ENCODE assay signal across 1 cellular context in the genomic region with DNA sequence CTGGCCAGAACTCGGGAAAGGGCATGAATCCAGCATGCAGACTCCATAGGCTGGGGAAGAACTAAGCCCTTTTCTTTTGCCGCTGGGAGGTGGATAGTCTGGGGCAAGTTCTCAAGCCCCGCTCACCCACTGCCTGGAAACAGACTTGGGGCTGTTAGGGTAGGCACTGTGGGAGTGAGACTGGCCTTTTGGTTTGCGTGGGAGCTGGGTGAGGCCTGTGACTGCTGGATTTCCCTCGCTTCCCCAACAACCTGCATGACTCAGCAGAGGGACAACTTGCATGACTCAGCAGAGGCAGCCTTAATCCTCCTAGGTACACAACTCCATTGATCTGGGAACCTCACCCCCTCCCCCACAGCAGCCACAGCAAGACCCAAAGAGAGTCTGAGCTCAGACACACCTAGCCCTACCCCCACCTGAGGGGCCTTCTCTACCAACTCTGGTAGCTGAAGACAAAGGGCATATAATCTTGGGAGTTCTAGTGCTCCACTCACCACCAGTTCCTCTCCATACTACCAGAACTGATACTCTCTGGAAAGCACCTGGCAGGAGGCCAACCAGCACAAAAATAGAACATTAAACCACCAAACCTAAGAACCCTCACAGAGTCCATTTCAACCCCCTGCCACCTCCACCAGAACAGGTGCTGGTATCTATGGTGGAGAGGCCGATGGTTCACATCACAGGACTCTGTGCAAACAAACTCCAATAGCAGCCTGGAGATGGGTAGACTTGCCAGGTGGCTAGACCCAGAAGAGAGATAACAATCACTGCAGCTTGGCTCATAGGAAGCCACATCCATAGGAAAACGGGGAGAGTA.
A peak's percentile ranks its signal among the peaks of the same experiment; 100 is the strongest.
TF ChIP-seq lines count a peak whose summit lies in the region.

No MANE protein-coding gene starts in this region.

TF ChIP-seq in HepG2, 621 proteins besides CTCF, POLR2A, EP300 and RAD21 (continued from another document):
- TF ChIP-seq SUZ12 (IDR thresholded peaks at IDR 0.05; ENCODE audit: low read depth, low read length) (no peak), RBAK (CRISPR knock-in tag; IDR thresholded peaks at IDR 0.05) (no peak), NFE2L2 (IDR thresholded peaks at IDR 0.05; ENCODE audit: low read length) (peak; percentile 87), PAWR (CRISPR knock-in tag; IDR thresholded peaks at IDR 0.05; ENCODE audit: borderline replicate concordance) (no peak), MAFK (conservative IDR thresholded peaks at IDR 0.05 in 1 of 2, IDR thresholded peaks at IDR 0.05 in 1 of 2; ENCODE audit: low read length in 2 of 2) (peak; percentile 72 to 86), UBTF (CRISPR knock-in tag; IDR thresholded peaks at IDR 0.05) (no peak), CBX1 (IDR thresholded peaks at IDR 0.05; ENCODE audit: low read depth) (no peak), HNRNPK (IDR thresholded peaks at IDR 0.05; ENCODE audit: low read depth, low read length, poor library complexity, severe bottlenecking) (no peak), RBM22 (optimal IDR thresholded peaks at IDR 0.05; ENCODE audit: low read length) (no peak), FOSL2 (CRISPR knock-in tag; IDR thresholded peaks at IDR 0.05) (peak; percentile 61), ZNF7 (CRISPR knock-in tag; IDR thresholded peaks at IDR 0.05) (no peak), U2AF2 (IDR thresholded peaks at IDR 0.05; ENCODE audit: low read depth, low read length) (no peak), JUNB (CRISPR knock-in tag; IDR thresholded peaks at IDR 0.05; ENCODE audit: borderline replicate concordance) (no peak), ZNF3 (CRISPR knock-in tag; IDR thresholded peaks at IDR 0.05) (no peak), ZNF619 (CRISPR knock-in tag; IDR thresholded peaks at IDR 0.05) (no peak), ZNF260 (CRISPR knock-in tag; IDR thresholded peaks at IDR 0.05; ENCODE audit: borderline replicate concordance, low read depth) (no peak), MAF1 (CRISPR knock-in tag; IDR thresholded peaks at IDR 0.05; ENCODE audit: borderline replicate concordance) (no peak), MAFG (CRISPR knock-in tag; IDR thresholded peaks at IDR 0.05) (peak; percentile 93), PITX1 (CRISPR knock-in tag; IDR thresholded peaks at IDR 0.05) (0 out of 2 replicates have a peak, but pooled peaks have one; percentile 42), ZNF17 (CRISPR knock-in tag; IDR thresholded peaks at IDR 0.05) (no peak), RFXANK (CRISPR knock-in tag; IDR thresholded peaks at IDR 0.05) (no peak), MAFF (IDR thresholded peaks at IDR 0.05; ENCODE audit: low read depth, low read length) (peak; percentile 72), CBX2 (IDR thresholded peaks at IDR 0.05; ENCODE audit: low read depth, low read length) (no peak), CBX2 (CRISPR knock-in tag; IDR thresholded peaks at IDR 0.05; ENCODE audit: low read depth) (no peak), ZFYVE20 (CRISPR knock-in tag; IDR thresholded peaks at IDR 0.05; ENCODE audit: borderline replicate concordance, low read depth) (no peak), NCOA5 (CRISPR knock-in tag; IDR thresholded peaks at IDR 0.05) (no peak), ZNF441 (CRISPR knock-in tag; IDR thresholded peaks at IDR 0.05; ENCODE audit: borderline replicate concordance) (no peak), ZNF331 (CRISPR knock-in tag; IDR thresholded peaks at IDR 0.05) (no peak), ONECUT2 (CRISPR knock-in tag; IDR thresholded peaks at IDR 0.05) (0 out of 2 replicates have a peak, but pooled peaks have one; percentile 37), SMARCE1 (IDR thresholded peaks at IDR 0.05; ENCODE audit: borderline replicate concordance) (no peak), SP140L (CRISPR knock-in tag; IDR thresholded peaks at IDR 0.05; ENCODE audit: borderline replicate concordance) (no peak), TAF1 (CRISPR knock-in tag; IDR thresholded peaks at IDR 0.05) (no peak), ZNF564 (CRISPR knock-in tag; IDR thresholded peaks at IDR 0.05) (no peak)
- TF ChIP-seq, protein P1, sequence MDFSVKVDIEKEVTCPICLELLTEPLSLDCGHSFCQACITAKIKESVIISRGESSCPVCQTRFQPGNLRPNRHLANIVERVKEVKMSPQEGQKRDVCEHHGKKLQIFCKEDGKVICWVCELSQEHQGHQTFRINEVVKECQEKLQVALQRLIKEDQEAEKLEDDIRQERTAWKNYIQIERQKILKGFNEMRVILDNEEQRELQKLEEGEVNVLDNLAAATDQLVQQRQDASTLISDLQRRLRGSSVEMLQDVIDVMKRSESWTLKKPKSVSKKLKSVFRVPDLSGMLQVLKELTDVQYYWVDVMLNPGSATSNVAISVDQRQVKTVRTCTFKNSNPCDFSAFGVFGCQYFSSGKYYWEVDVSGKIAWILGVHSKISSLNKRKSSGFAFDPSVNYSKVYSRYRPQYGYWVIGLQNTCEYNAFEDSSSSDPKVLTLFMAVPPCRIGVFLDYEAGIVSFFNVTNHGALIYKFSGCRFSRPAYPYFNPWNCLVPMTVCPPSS (IDR thresholded peaks at IDR 0.05), result no peak
- TF ChIP-seq, protein P2, sequence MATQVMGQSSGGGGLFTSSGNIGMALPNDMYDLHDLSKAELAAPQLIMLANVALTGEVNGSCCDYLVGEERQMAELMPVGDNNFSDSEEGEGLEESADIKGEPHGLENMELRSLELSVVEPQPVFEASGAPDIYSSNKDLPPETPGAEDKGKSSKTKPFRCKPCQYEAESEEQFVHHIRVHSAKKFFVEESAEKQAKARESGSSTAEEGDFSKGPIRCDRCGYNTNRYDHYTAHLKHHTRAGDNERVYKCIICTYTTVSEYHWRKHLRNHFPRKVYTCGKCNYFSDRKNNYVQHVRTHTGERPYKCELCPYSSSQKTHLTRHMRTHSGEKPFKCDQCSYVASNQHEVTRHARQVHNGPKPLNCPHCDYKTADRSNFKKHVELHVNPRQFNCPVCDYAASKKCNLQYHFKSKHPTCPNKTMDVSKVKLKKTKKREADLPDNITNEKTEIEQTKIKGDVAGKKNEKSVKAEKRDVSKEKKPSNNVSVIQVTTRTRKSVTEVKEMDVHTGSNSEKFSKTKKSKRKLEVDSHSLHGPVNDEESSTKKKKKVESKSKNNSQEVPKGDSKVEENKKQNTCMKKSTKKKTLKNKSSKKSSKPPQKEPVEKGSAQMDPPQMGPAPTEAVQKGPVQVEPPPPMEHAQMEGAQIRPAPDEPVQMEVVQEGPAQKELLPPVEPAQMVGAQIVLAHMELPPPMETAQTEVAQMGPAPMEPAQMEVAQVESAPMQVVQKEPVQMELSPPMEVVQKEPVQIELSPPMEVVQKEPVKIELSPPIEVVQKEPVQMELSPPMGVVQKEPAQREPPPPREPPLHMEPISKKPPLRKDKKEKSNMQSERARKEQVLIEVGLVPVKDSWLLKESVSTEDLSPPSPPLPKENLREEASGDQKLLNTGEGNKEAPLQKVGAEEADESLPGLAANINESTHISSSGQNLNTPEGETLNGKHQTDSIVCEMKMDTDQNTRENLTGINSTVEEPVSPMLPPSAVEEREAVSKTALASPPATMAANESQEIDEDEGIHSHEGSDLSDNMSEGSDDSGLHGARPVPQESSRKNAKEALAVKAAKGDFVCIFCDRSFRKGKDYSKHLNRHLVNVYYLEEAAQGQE (IDR thresholded peaks at IDR 0.05; ENCODE audit: borderline replicate concordance in 1 of 2, low read depth in 1 of 2, low read length in 2 of 2), result no peak
- TF ChIP-seq, protein P3, sequence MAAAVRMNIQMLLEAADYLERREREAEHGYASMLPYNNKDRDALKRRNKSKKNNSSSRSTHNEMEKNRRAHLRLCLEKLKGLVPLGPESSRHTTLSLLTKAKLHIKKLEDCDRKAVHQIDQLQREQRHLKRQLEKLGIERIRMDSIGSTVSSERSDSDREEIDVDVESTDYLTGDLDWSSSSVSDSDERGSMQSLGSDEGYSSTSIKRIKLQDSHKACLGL (CRISPR knock-in tag; IDR thresholded peaks at IDR 0.05), result no peak
- TF ChIP-seq, protein P4, sequence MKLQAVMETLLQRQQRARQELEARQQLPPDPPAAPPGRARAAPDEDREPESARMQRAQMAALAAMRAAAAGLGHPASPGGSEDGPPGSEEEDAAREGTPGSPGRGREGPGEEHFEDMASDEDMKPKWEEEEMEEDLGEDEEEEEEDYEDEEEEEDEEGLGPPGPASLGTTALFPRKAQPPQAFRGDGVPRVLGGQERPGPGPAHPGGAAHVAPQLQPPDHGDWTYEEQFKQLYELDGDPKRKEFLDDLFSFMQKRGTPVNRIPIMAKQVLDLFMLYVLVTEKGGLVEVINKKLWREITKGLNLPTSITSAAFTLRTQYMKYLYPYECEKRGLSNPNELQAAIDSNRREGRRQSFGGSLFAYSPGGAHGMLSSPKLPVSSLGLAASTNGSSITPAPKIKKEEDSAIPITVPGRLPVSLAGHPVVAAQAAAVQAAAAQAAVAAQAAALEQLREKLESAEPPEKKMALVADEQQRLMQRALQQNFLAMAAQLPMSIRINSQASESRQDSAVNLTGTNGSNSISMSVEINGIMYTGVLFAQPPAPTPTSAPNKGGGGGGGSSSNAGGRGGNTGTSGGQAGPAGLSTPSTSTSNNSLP (IDR thresholded peaks at IDR 0.05; ENCODE audit: low read depth, low read length), result no peak
